2 cellular contexts compared by ENCODE assay signal in the genomic region with DNA sequence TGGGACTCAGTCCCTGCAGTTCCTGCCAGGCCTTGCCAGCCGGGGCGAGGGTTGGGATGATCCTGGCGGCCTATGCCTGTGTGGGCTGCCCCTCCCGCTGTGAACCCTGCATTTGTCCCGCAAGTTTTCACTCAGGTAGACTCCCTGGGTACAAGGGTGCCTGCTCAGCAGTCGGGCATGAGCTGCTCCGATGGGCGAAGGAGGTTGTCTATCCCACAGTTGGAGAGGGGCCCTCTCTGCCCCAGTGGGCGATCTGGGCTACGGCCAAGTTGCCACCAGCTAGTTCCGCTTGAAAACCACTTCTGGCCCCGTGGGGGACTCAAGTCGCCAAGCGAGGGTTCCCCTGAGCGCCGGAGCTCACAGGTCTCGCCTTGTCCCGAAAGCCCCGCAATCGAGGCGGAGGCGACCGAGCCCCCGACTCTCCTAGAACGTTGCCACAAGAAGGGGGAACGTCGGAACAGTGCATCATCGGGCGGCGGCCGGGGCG.
TF ChIP-seq lines count a peak whose summit lies in the region.

No MANE protein-coding gene starts in this region.

TF ChIP-seq in IMR-90, 13 proteins besides CTCF, POLR2A, EP300 and RAD21:
- no peak for TF ChIP-seq RFX5 (IDR thresholded peaks at IDR 0.05; ENCODE audit: low read depth, low read length)
- no peak for TF ChIP-seq CHD1 (IDR thresholded peaks at IDR 0.05; ENCODE audit: low read depth, low read length)

TF ChIP-seq in HepG2, 621 proteins besides CTCF, POLR2A, EP300 and RAD21 (continues in another document):
- no peak for TF ChIP-seq GZF1 (CRISPR knock-in tag; IDR thresholded peaks at IDR 0.05)
- no peak for TF ChIP-seq MTF2 (CRISPR knock-in tag; IDR thresholded peaks at IDR 0.05; ENCODE audit: borderline replicate concordance)
- TF ChIP-seq ZNF501 (CRISPR knock-in tag; IDR thresholded peaks at IDR 0.05): no peak
- TF ChIP-seq ZNF737 (CRISPR knock-in tag; IDR thresholded peaks at IDR 0.05; ENCODE audit: borderline replicate concordance): no peak
- TF ChIP-seq HHEX (CRISPR knock-in tag; IDR thresholded peaks at IDR 0.05): no peak
- TF ChIP-seq HDAC1 (CRISPR knock-in tag; IDR thresholded peaks at IDR 0.05): no peak
- TF ChIP-seq SIN3A (IDR thresholded peaks at IDR 0.05; ENCODE audit: borderline replicate concordance, low read depth, low read length): no peak
- TF ChIP-seq WIZ (CRISPR knock-in tag; IDR thresholded peaks at IDR 0.05): 0 out of 2 replicates have a peak, but pooled peaks have one; percentile 13
- TF ChIP-seq GTF3A (CRISPR knock-in tag; conservative IDR thresholded peaks at IDR 0.05): no peak
- TF ChIP-seq TBL1XR1 (IDR thresholded peaks at IDR 0.05; ENCODE audit: borderline replicate concordance, low read length, partially characterized antibody): no peak
- TF ChIP-seq TSC22D2 (CRISPR knock-in tag; IDR thresholded peaks at IDR 0.05; ENCODE audit: borderline replicate concordance): 0 out of 2 replicates have a peak, but pooled peaks have one; percentile 18
- TF ChIP-seq, protein P1, sequence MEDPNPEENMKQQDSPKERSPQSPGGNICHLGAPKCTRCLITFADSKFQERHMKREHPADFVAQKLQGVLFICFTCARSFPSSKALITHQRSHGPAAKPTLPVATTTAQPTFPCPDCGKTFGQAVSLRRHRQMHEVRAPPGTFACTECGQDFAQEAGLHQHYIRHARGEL (CRISPR knock-in tag; IDR thresholded peaks at IDR 0.05): no peak
- TF ChIP-seq, protein P2, sequence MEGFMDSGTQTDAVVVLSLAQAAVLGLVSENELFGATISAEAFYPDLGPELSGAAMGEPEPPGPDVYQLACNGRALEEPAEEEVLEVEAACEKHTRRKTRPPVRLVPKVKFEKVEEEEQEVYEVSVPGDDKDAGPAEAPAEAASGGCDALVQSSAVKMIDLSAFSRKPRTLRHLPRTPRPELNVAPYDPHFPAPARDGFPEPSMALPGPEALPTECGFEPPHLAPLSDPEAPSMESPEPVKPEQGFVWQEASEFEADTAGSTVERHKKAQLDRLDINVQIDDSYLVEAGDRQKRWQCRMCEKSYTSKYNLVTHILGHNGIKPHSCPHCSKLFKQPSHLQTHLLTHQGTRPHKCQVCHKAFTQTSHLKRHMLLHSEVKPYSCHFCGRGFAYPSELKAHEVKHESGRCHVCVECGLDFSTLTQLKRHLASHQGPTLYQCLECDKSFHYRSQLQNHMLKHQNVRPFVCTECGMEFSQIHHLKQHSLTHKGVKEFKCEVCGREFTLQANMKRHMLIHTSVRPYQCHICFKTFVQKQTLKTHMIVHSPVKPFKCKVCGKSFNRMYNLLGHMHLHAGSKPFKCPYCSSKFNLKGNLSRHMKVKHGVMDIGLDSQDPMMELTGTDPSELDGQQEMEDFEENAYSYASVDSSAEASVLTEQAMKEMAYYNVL (CRISPR knock-in tag; IDR thresholded peaks at IDR 0.05; ENCODE audit: borderline replicate concordance): no peak
- TF ChIP-seq ZC3H4 (CRISPR knock-in tag; IDR thresholded peaks at IDR 0.05; ENCODE audit: borderline replicate concordance): no peak
- TF ChIP-seq ZFP36L1 (CRISPR knock-in tag; IDR thresholded peaks at IDR 0.05): no peak
- TF ChIP-seq MYNN (CRISPR knock-in tag; IDR thresholded peaks at IDR 0.05; ENCODE audit: low read depth): no peak
- TF ChIP-seq ZNF44 (CRISPR knock-in tag; IDR thresholded peaks at IDR 0.05): no peak; the same call in 1 of the 2 replicates
- no peak for TF ChIP-seq TAF15 (IDR thresholded peaks at IDR 0.05; ENCODE audit: low read depth, low read length, poor library complexity, severe bottlenecking)
- TF ChIP-seq PTBP1 (IDR thresholded peaks at IDR 0.05; ENCODE audit: low read depth, low read length, poor library complexity, severe bottlenecking): no peak
- TF ChIP-seq ZNF570 (CRISPR knock-in tag; IDR thresholded peaks at IDR 0.05; ENCODE audit: borderline replicate concordance): no peak
- TF ChIP-seq, protein P3, sequence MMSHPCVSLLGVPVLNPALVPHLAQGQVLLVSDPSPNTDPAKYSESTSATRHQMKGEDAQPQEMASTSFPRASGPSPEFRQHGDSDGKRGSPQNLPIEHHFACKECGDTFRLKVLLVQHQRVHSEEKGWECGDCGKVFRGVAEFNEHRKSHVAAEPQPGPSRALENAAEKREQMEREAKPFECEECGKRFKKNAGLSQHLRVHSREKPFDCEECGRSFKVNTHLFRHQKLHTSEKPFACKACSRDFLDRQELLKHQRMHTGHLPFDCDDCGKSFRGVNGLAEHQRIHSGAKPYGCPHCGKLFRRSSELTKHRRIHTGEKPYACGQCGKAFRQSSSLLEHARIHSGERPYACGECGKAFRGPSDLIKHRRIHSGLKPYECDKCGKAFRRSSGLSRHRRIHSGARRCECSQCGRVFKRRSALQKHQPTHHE (CRISPR knock-in tag; IDR thresholded peaks at IDR 0.05; ENCODE audit: borderline replicate concordance): 0 out of 2 replicates have a peak, but pooled peaks have one; percentile 38
- TF ChIP-seq, protein P4, sequence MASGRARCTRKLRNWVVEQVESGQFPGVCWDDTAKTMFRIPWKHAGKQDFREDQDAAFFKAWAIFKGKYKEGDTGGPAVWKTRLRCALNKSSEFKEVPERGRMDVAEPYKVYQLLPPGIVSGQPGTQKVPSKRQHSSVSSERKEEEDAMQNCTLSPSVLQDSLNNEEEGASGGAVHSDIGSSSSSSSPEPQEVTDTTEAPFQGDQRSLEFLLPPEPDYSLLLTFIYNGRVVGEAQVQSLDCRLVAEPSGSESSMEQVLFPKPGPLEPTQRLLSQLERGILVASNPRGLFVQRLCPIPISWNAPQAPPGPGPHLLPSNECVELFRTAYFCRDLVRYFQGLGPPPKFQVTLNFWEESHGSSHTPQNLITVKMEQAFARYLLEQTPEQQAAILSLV (CRISPR knock-in tag; IDR thresholded peaks at IDR 0.05; ENCODE audit: borderline replicate concordance): peak; percentile 7; the same call in 1 of the 2 replicates
- peak; percentile 8 for TF ChIP-seq GATAD2A (CRISPR knock-in tag; IDR thresholded peaks at IDR 0.05)
- TF ChIP-seq, protein P5, sequence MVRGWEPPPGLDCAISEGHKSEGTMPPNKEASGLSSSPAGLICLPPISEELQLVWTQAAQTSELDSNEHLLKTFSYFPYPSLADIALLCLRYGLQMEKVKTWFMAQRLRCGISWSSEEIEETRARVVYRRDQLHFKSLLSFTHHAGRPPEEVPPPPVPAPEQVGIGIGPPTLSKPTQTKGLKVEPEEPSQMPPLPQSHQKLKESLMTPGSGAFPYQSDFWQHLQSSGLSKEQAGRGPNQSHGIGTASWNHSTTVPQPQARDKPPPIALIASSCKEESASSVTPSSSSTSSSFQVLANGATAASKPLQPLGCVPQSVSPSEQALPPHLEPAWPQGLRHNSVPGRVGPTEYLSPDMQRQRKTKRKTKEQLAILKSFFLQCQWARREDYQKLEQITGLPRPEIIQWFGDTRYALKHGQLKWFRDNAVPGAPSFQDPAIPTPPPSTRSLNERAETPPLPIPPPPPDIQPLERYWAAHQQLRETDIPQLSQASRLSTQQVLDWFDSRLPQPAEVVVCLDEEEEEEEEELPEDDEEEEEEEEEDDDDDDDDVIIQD (CRISPR knock-in tag; IDR thresholded peaks at IDR 0.05; ENCODE audit: low read depth): no peak
- TF ChIP-seq ZFP37 (CRISPR knock-in tag; IDR thresholded peaks at IDR 0.05; ENCODE audit: borderline replicate concordance): no peak
- no peak for TF ChIP-seq ZNF331 (CRISPR knock-in tag; IDR thresholded peaks at IDR 0.05)
- TF ChIP-seq, protein P6, sequence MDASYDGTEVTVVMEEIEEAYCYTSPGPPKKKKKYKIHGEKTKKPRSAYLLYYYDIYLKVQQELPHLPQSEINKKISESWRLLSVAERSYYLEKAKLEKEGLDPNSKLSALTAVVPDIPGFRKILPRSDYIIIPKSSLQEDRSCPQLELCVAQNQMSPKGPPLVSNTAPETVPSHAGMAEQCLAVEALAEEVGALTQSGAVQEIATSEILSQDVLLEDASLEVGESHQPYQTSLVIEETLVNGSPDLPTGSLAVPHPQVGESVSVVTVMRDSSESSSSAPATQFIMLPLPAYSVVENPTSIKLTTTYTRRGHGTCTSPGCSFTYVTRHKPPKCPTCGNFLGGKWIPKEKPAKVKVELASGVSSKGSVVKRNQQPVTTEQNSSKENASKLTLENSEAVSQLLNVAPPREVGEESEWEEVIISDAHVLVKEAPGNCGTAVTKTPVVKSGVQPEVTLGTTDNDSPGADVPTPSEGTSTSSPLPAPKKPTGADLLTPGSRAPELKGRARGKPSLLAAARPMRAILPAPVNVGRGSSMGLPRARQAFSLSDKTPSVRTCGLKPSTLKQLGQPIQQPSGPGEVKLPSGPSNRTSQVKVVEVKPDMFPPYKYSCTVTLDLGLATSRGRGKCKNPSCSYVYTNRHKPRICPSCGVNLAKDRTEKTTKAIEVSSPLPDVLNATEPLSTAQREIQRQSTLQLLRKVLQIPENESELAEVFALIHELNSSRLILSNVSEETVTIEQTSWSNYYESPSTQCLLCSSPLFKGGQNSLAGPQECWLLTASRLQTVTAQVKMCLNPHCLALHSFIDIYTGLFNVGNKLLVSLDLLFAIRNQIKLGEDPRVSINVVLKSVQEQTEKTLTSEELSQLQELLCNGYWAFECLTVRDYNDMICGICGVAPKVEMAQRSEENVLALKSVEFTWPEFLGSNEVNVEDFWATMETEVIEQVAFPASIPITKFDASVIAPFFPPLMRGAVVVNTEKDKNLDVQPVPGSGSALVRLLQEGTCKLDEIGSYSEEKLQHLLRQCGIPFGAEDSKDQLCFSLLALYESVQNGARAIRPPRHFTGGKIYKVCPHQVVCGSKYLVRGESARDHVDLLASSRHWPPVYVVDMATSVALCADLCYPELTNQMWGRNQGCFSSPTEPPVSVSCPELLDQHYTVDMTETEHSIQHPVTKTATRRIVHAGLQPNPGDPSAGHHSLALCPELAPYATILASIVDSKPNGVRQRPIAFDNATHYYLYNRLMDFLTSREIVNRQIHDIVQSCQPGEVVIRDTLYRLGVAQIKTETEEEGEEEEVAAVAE (CRISPR knock-in tag; IDR thresholded peaks at IDR 0.05; ENCODE audit: borderline replicate concordance): peak; percentile 15; the same call in 1 of the 2 replicates
- no peak for TF ChIP-seq PHF8 (CRISPR knock-in tag; IDR thresholded peaks at IDR 0.05)
- TF ChIP-seq ZNF614 (CRISPR knock-in tag; IDR thresholded peaks at IDR 0.05; ENCODE audit: borderline replicate concordance): no peak
- no peak for TF ChIP-seq DNMT1 (CRISPR knock-in tag; IDR thresholded peaks at IDR 0.05)
- TF ChIP-seq ZBTB8A (CRISPR knock-in tag; IDR thresholded peaks at IDR 0.05; ENCODE audit: borderline replicate concordance, low read depth): peak; percentile 2; the same call in 1 of the 2 replicates
- no peak for TF ChIP-seq MIER3 (CRISPR knock-in tag; IDR thresholded peaks at IDR 0.05; ENCODE audit: borderline replicate concordance)
- no peak for TF ChIP-seq MXI1 (IDR thresholded peaks at IDR 0.05; ENCODE audit: borderline replicate concordance, low read depth, low read length)
- TF ChIP-seq RFX3 (CRISPR knock-in tag; IDR thresholded peaks at IDR 0.05): no peak
- no peak for TF ChIP-seq CCDC6 (CRISPR knock-in tag; IDR thresholded peaks at IDR 0.05)
- TF ChIP-seq, protein P7, sequence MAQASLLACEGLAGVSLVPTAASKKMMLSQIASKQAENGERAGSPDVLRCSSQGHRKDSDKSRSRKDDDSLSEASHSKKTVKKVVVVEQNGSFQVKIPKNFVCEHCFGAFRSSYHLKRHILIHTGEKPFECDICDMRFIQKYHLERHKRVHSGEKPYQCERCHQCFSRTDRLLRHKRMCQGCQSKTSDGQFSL (CRISPR knock-in tag; IDR thresholded peaks at IDR 0.05): 0 out of 2 replicates have a peak, but pooled peaks have one; percentile 52
- no peak for TF ChIP-seq KLF16 (CRISPR knock-in tag; IDR thresholded peaks at IDR 0.05)
- TF ChIP-seq ZNF235 (CRISPR knock-in tag; IDR thresholded peaks at IDR 0.05; ENCODE audit: borderline replicate concordance): no peak
- TF ChIP-seq, protein P8, sequence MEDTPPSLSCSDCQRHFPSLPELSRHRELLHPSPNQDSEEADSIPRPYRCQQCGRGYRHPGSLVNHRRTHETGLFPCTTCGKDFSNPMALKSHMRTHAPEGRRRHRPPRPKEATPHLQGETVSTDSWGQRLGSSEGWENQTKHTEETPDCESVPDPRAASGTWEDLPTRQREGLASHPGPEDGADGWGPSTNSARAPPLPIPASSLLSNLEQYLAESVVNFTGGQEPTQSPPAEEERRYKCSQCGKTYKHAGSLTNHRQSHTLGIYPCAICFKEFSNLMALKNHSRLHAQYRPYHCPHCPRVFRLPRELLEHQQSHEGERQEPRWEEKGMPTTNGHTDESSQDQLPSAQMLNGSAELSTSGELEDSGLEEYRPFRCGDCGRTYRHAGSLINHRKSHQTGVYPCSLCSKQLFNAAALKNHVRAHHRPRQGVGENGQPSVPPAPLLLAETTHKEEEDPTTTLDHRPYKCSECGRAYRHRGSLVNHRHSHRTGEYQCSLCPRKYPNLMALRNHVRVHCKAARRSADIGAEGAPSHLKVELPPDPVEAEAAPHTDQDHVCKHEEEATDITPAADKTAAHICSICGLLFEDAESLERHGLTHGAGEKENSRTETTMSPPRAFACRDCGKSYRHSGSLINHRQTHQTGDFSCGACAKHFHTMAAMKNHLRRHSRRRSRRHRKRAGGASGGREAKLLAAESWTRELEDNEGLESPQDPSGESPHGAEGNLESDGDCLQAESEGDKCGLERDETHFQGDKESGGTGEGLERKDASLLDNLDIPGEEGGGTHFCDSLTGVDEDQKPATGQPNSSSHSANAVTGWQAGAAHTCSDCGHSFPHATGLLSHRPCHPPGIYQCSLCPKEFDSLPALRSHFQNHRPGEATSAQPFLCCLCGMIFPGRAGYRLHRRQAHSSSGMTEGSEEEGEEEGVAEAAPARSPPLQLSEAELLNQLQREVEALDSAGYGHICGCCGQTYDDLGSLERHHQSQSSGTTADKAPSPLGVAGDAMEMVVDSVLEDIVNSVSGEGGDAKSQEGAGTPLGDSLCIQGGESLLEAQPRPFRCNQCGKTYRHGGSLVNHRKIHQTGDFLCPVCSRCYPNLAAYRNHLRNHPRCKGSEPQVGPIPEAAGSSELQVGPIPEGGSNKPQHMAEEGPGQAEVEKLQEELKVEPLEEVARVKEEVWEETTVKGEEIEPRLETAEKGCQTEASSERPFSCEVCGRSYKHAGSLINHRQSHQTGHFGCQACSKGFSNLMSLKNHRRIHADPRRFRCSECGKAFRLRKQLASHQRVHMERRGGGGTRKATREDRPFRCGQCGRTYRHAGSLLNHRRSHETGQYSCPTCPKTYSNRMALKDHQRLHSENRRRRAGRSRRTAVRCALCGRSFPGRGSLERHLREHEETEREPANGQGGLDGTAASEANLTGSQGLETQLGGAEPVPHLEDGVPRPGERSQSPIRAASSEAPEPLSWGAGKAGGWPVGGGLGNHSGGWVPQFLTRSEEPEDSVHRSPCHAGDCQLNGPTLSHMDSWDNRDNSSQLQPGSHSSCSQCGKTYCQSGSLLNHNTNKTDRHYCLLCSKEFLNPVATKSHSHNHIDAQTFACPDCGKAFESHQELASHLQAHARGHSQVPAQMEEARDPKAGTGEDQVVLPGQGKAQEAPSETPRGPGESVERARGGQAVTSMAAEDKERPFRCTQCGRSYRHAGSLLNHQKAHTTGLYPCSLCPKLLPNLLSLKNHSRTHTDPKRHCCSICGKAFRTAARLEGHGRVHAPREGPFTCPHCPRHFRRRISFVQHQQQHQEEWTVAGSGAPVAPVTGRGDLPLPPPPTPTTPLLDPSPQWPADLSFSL (CRISPR knock-in tag; IDR thresholded peaks at IDR 0.05): no peak
- TF ChIP-seq SMAD9 (CRISPR knock-in tag; IDR thresholded peaks at IDR 0.05): no peak
- TF ChIP-seq NCOA1 (CRISPR knock-in tag; IDR thresholded peaks at IDR 0.05): no peak
